ENCODE assay signal across 1 cellular context in the genomic region with DNA sequence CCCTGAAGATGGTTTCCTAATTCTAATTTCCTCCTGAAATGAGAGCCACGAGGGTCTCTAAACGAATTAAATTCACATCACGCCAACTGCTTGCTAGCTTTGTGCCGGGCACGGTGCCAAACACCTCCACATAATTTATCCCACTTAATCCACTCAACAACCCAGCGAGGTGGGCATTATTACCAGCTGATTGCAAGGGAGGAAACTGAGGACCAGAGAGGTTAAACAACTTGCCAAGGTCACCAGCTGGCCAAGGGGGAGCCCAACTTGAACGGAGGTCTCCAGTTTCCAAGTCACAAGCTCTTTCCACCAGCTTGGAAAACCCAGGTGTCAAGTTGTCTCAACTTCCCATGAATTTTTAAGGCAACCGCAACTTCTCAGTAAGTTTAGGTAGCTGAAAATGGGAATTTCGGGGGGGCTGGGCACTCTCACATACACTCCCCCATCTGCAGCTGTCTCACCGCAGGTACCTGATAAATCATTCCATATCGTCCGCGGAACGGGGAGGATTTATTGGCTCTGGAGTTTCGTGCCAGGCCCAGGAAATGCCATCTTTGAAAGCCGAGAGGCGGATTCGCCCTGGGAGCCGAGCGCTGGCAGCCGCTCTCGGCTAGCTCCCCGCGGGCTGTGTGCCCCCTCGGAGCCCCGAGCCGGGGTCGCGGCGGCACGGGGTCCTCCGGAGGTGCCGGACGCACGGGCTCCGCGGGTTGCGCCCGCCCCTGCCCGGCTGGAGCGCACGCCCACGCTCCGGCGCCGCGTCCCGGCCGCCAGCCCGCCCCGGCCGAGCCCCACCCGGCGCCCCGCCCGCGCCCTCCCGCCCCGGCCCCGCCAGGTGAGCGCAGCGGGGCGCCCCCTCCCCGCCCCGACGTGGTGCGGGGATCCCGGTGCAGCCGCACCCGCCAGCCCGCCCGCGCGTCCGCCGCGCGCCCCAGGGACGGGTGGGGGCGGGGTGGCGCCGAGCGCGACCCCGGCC.
A peak's percentile ranks its signal among the peaks of the same experiment; 100 is the strongest.
TF ChIP-seq lines count a peak whose summit lies in the region.

No MANE protein-coding gene starts in this region.

TF ChIP-seq in HEK293, 187 proteins besides CTCF, POLR2A, EP300 and RAD21 (continued from another document):
- no peak for TF ChIP-seq ZNF423 (tag by site-specific recombination; IDR thresholded peaks at IDR 0.05)
- no peak for TF ChIP-seq SP7 (tag by site-specific recombination; IDR thresholded peaks at IDR 0.05)
- no peak for TF ChIP-seq ZSCAN30 (tag by site-specific recombination; IDR thresholded peaks at IDR 0.05)
- TF ChIP-seq HOXA7 (CRISPR knock-in tag; IDR thresholded peaks at IDR 0.05; ENCODE audit: borderline replicate concordance): no peak
- TF ChIP-seq ZNF624 (tag by site-specific recombination; IDR thresholded peaks at IDR 0.05): no peak
- no peak for TF ChIP-seq BCL11B (tag by site-specific recombination; IDR thresholded peaks at IDR 0.05; ENCODE audit: low read depth)
- TF ChIP-seq ZBTB8A (tag by site-specific recombination; IDR thresholded peaks at IDR 0.05): 0 out of 2 replicates have a peak, but pooled peaks have one; percentile 42
- no peak for TF ChIP-seq ZNF223 (tag by site-specific recombination; IDR thresholded peaks at IDR 0.05)
- TF ChIP-seq ZNF19 (tag by site-specific recombination; IDR thresholded peaks at IDR 0.05; ENCODE audit: low read depth): no peak
- no peak for TF ChIP-seq PATZ1 (tag by site-specific recombination; IDR thresholded peaks at IDR 0.05)
- TF ChIP-seq KLF8 (tag by site-specific recombination; IDR thresholded peaks at IDR 0.05): no peak
- TF ChIP-seq, protein P1, sequence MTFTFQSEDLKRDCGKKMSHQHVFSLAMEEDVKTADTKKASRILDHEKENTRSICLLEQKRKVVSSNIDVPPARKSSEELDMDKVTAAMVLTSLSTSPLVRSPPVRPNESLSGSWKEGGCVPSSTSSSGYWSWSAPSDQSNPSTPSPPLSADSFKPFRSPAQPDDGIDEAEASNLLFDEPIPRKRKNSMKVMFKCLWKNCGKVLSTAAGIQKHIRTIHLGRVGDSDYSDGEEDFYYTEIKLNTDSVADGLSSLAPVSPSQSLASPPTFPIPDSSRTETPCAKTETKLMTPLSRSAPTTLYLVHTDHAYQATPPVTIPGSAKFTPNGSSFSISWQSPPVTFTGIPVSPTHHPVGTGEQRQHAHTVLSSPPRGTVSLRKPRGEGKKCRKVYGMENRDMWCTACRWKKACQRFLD (tag by site-specific recombination; IDR thresholded peaks at IDR 0.05): no peak
- peak; percentile 51; the same call in 1 of the 2 replicates for TF ChIP-seq ZNF768 (tag by site-specific recombination; IDR thresholded peaks at IDR 0.05)
- no peak for TF ChIP-seq ZNF701 (tag by site-specific recombination; IDR thresholded peaks at IDR 0.05)
- peak; percentile 35; the same call in 1 of the 2 replicates for TF ChIP-seq SP2 (tag by site-specific recombination; IDR thresholded peaks at IDR 0.05)
- TF ChIP-seq ZNF658 (tag by site-specific recombination; IDR thresholded peaks at IDR 0.05): no peak
- TF ChIP-seq, protein P2, sequence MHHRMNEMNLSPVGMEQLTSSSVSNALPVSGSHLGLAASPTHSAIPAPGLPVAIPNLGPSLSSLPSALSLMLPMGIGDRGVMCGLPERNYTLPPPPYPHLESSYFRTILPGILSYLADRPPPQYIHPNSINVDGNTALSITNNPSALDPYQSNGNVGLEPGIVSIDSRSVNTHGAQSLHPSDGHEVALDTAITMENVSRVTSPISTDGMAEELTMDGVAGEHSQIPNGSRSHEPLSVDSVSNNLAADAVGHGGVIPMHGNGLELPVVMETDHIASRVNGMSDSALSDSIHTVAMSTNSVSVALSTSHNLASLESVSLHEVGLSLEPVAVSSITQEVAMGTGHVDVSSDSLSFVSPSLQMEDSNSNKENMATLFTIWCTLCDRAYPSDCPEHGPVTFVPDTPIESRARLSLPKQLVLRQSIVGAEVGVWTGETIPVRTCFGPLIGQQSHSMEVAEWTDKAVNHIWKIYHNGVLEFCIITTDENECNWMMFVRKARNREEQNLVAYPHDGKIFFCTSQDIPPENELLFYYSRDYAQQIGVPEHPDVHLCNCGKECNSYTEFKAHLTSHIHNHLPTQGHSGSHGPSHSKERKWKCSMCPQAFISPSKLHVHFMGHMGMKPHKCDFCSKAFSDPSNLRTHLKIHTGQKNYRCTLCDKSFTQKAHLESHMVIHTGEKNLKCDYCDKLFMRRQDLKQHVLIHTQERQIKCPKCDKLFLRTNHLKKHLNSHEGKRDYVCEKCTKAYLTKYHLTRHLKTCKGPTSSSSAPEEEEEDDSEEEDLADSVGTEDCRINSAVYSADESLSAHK (tag by site-specific recombination; IDR thresholded peaks at IDR 0.05): no peak
- TF ChIP-seq, protein P3, sequence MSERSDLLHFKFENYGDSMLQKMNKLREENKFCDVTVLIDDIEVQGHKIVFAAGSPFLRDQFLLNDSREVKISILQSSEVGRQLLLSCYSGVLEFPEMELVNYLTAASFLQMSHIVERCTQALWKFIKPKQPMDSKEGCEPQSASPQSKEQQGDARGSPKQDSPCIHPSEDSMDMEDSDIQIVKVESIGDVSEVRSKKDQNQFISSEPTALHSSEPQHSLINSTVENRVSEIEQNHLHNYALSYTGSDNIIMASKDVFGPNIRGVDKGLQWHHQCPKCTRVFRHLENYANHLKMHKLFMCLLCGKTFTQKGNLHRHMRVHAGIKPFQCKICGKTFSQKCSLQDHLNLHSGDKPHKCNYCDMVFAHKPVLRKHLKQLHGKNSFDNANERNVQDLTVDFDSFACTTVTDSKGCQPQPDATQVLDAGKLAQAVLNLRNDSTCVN (tag by site-specific recombination; optimal IDR thresholded peaks at IDR 0.05): peak; percentile 24
- TF ChIP-seq, protein P4, sequence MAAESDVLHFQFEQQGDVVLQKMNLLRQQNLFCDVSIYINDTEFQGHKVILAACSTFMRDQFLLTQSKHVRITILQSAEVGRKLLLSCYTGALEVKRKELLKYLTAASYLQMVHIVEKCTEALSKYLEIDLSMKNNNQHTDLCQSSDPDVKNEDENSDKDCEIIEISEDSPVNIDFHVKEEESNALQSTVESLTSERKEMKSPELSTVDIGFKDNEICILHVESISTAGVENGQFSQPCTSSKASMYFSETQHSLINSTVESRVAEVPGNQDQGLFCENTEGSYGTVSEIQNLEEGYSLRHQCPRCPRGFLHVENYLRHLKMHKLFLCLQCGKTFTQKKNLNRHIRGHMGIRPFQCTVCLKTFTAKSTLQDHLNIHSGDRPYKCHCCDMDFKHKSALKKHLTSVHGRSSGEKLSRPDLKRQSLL (tag by site-specific recombination; IDR thresholded peaks at IDR 0.05): no peak
- TF ChIP-seq KLF16 (tag by site-specific recombination; IDR thresholded peaks at IDR 0.05): no peak
- no peak for TF ChIP-seq ZNF560 (tag by site-specific recombination; IDR thresholded peaks at IDR 0.05; ENCODE audit: borderline replicate concordance)
